26 cellular contexts compared by ENCODE assay signal in genomic region chr2:7357993-7358392, GRCh38.
"Had no signal": no experiment of that assay in that cellular context is flagged by ENCODE, and none has a peak within 500 bp of the region (broad histone marks: within the 10 kb centered on the region; RNA-seq: fewer than 3 reads in every experiment).

No MANE protein-coding gene starts in this region.

- H3K9me3 Mint-ChIP-seq: memory B cell; natural killer cell; stimulated activated memory B cell treated with anti-CD40 and anti-IgM and Interleukin-4, amounts not matched to agents 10 μg/mL and 1 μg/mL and 100 μg/mL, for 72 hours had no signal

- H3K4me1 Mint-ChIP-seq: memory B cell; natural killer cell; stimulated activated memory B cell treated with anti-CD40 and anti-IgM and Interleukin-4, amounts not matched to agents 10 μg/mL and 1 μg/mL and 100 μg/mL, for 72 hours had no signal

- H3K36me3 ChIP-seq: gastroesophageal sphincter, heart left ventricle, neutrophil, prostate gland, sigmoid colon, spleen, thoracic aorta, tibial nerve, upper lobe of right lung, uterus had no signal

- H3K79me2 ChIP-seq: hepatocyte, parathyroid adenoma had no signal

- H3K27ac Mint-ChIP-seq: memory B cell; natural killer cell; stimulated activated memory B cell treated with anti-CD40 and anti-IgM and Interleukin-4, amounts not matched to agents 10 μg/mL and 1 μg/mL and 100 μg/mL, for 72 hours had no signal

- H3K4me3 ChIP-seq: dorsolateral prefrontal cortex, gastroesophageal sphincter, heart left ventricle, hepatocyte, lung, prostate gland, sigmoid colon, spleen, thoracic aorta, tibial nerve, upper lobe of right lung, uterus had no signal

- H3K9me3 ChIP-seq: heart left ventricle, neutrophil, prostate gland, sigmoid colon, spleen, thoracic aorta, tibial nerve, upper lobe of right lung, uterus had no signal

- H3K27ac ChIP-seq: epithelial cell of prostate, foreskin keratinocyte, gastroesophageal sphincter, heart left ventricle, hepatocyte, neutrophil, parathyroid adenoma, prostate gland, sigmoid colon, spleen, thoracic aorta, tibial nerve, upper lobe of right lung, uterus had no signal

- H3K4me2 ChIP-seq: hepatocyte had no signal

- H3K4me3 Mint-ChIP-seq: memory B cell; natural killer cell; stimulated activated memory B cell treated with anti-CD40 and anti-IgM and Interleukin-4, amounts not matched to agents 10 μg/mL and 1 μg/mL and 100 μg/mL, for 72 hours had no signal

- ATAC-seq: esophagus mucosa; foreskin keratinocyte; gastroesophageal sphincter; right cardiac atrium; stimulated activated naive CD8-positive, alpha-beta T cell treated with anti-CD3 and anti-CD28 coated beads, Interleukin-15, Interleukin-2, amounts not matched to agents 100 U/mL and 50 U/mL, for 24 hours had no signal

- DNase-seq: dorsolateral prefrontal cortex; effector CD4-positive, alpha-beta T cell; foreskin keratinocyte; heart left ventricle; kidney; natural killer cell; right cardiac atrium; sigmoid colon; spleen; stimulated activated CD4-positive, alpha-beta T cell treated with anti-CD3 and anti-CD28 coated beads, Interleukin-4, amount 100 ng/mL, for 4 hours; stimulated activated naive CD8-positive, alpha-beta T cell treated with anti-CD3 and anti-CD28 coated beads, Interleukin-15, Interleukin-2, amounts not matched to agents 100 U/mL and 50 U/mL, for 24 hours; substantia nigra; upper lobe of right lung; uterus had no signal

- H3K4me1 ChIP-seq: foreskin keratinocyte, gastroesophageal sphincter, heart left ventricle, parathyroid adenoma, prostate gland, sigmoid colon, spleen, tibial nerve, upper lobe of right lung, uterus had no signal

- H3K27me3 ChIP-seq: dorsolateral prefrontal cortex, foreskin keratinocyte, gastroesophageal sphincter, hepatocyte, neutrophil, sigmoid colon, spleen, tibial nerve, upper lobe of right lung, uterus had no signal

- H3K27me3 Mint-ChIP-seq: memory B cell had no signal

- H2AFZ ChIP-seq: hepatocyte, parathyroid adenoma had no signal

- H3K36me3 Mint-ChIP-seq: memory B cell; natural killer cell; stimulated activated memory B cell treated with anti-CD40 and anti-IgM and Interleukin-4, amounts not matched to agents 10 μg/mL and 1 μg/mL and 100 μg/mL, for 72 hours had no signal

- H3K9ac ChIP-seq: parathyroid adenoma had no signal
